In the genomic region with DNA sequence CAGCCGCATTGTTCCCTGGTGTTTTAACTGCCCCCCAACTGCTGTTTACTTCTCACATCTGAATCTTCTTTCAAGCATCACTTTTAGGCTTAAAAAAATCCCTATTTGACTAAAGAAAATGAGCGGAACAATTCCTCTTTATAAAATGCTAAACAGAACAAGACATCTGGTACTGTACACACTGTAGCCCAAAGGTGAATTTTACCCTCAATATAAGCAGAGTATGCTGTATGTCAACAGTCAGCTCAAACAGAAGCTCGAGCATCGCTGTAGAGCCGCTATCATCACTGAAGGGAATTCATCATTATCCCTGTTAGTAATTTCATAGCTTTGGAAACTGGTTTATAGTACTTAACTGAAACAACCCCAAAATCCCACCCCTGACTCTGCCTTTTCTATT, we compare ENCODE assay signal across 12 cellular contexts.
A peak's percentile ranks its signal among the peaks of the same experiment; 100 is the strongest.
DNase-seq lines count a peak whose midpoint lies in the region; ATAC-seq and TF ChIP-seq lines count a peak whose summit lies in the region.
"Had no signal": no experiment of that assay in that cellular context is flagged by ENCODE, and none has a peak within 500 bp of the region (broad histone marks: within the 10 kb centered on the region; RNA-seq: fewer than 3 reads in every experiment).

No MANE protein-coding gene starts in this region.

- peak overlapping the region; percentile 89 for H3K27ac ChIP-seq in PC-3 (ENCODE audit: low read length)
- H3K27ac ChIP-seq: 22Rv1 had no signal

- no peak overlapping the region for H2AFZ ChIP-seq in PC-3 (ENCODE audit: low read length)

- H3K4me1 ChIP-seq in PC-3 (ENCODE audit: insufficient read depth, low read length) (peaks cover 53% of the 10 kb centered on the region), skeletal muscle satellite cell (ENCODE audit: control insufficient read depth, insufficient read depth, low read length) (peaks cover 71% of the 10 kb centered on the region)

- H3K36me3 ChIP-seq in PC-3 (ENCODE audit: low read depth, low read length) (no peaks in the 10 kb centered on the region), skeletal muscle satellite cell (ENCODE audit: insufficient read depth, low read length) (no peaks in the 10 kb centered on the region)

- no peaks in the 10 kb centered on the region for H3K9me3 Mint-ChIP-seq in endothelial cell (ENCODE audit: unreplicated experiment)
- H3K9me3 Mint-ChIP-seq: naive thymus-derived CD8-positive, alpha-beta T cell had no signal

- peak overlapping the region; percentile 93 for H3K27ac Mint-ChIP-seq in endothelial cell (ENCODE audit: unreplicated experiment)

- H3K4me3 ChIP-seq in PC-3 (ENCODE audit: low read length) (no peak overlapping the region), skeletal muscle satellite cell (ENCODE audit: low read length) (no peak overlapping the region)

- no peak for TF ChIP-seq CTCF in PC-3 (conservative IDR thresholded peaks at IDR 0.05; ENCODE audit: low read depth, low read length)
- TF ChIP-seq CTCF in endothelial cell (IDR thresholded peaks at IDR 0.05; ENCODE audit: unreplicated experiment): no peak

- H3K4me3 Mint-ChIP-seq in endothelial cell (ENCODE audit: unreplicated experiment): no peak overlapping the region

- BruUV-seq in PC-3 (replicated peaks; lab: Mats Ljungman, UMichigan): no TSS peak

- no peaks in the 10 kb centered on the region for H3K9me2 ChIP-seq in PC-3 (replicated peaks; ENCODE audit: low read length)

- ATAC-seq in PC-3 (no peak), HG03342 (IDR thresholded peaks at IDR 0.05; ENCODE audit: unreplicated experiment) (no peak), HG03520 (IDR thresholded peaks at IDR 0.05; ENCODE audit: unreplicated experiment) (no peak), left colon (no peak)
- ATAC-seq: naive thymus-derived CD8-positive, alpha-beta T cell had no signal

- CTCF ChIA-PET in PC-3 (lab: Charles Lee): no interaction called here

- peak; percentile 19 for DNase-seq in NCI-H2107 treated with DMSO at 0.1 percent for 48 hours (lab: John Stamatoyannopoulos, UW; ENCODE audit: unreplicated experiment)
- no peak for DNase-seq in NCI-H2107 (lab: John Stamatoyannopoulos, UW)
- DNase-seq in PC-3: no peak
- DNase-seq in endothelial cell (ENCODE audit: low spot score): no peak
- no peak for DNase-seq in left colon
- DNase-seq: naive thymus-derived CD8-positive, alpha-beta T cell; NCI-H1694 treated with DMSO at 0.1 percent for 48 hours; stimulated activated naive CD4-positive, alpha-beta T cell treated with Interleukin-2 at 50 U/mL for 16 hours had no signal

- H3K4me2 ChIP-seq in PC-3 (ENCODE audit: low read length) (peak overlapping the region; percentile 43), skeletal muscle satellite cell (ENCODE audit: low read length) (peak overlapping the region; percentile 61)

- H3K4me1 Mint-ChIP-seq in endothelial cell (ENCODE audit: unreplicated experiment): peaks cover 85% of the 10 kb centered on the region

- H3K36me3 Mint-ChIP-seq in endothelial cell (ENCODE audit: low read depth, unreplicated experiment): peaks cover 6% of the 10 kb centered on the region

- H3K9me3 ChIP-seq in PC-3 (ENCODE audit: low read length) (no peaks in the 10 kb centered on the region), skeletal muscle satellite cell (replicated peaks; ENCODE audit: low read length) (no peaks in the 10 kb centered on the region)

- H3K27me3 ChIP-seq in PC-3 (ENCODE audit: low read length) (no peaks in the 10 kb centered on the region), skeletal muscle satellite cell (ENCODE audit: control insufficient read depth, insufficient read depth, low read length) (no peaks in the 10 kb centered on the region)

- H3K9ac ChIP-seq in PC-3 (ENCODE audit: low read length) (peak overlapping the region; percentile 53; the same call in 1 of the 2 replicates), skeletal muscle satellite cell (ENCODE audit: low read depth, low read length) (peak overlapping the region; percentile 33)

- POLR2A ChIA-PET in PC-3 (lab: Charles Lee; ENCODE audit: unreplicated experiment): no interaction called here

- H3F3A ChIP-seq in PC-3 (ENCODE audit: low read length, unreplicated experiment): peaks cover 5% of the 10 kb centered on the region

- peaks cover 17% of the 10 kb centered on the region for H3K79me2 ChIP-seq in PC-3 (ENCODE audit: low read length)

- intact Hi-C loops in PC-3 (cut with micrococcal nuclease) (loop anchor here (5.0 kb wide), 3 partner anchors 46 to 64 kb away; no protein-coding TSS in a partner anchor), left colon (cut with DNase I, micrococcal nuclease) (no loop called here)

- no peaks in the 10 kb centered on the region for H3K27me3 Mint-ChIP-seq in endothelial cell (ENCODE audit: unreplicated experiment)
- H3K27me3 Mint-ChIP-seq: naive thymus-derived CD8-positive, alpha-beta T cell had no signal

- H4K20me1 ChIP-seq in PC-3 (ENCODE audit: low read length): no peaks in the 10 kb centered on the region
